Comparison of ENCODE assay signal across 8 cellular contexts in genomic region chr6:18503588-18504231, GRCh38.
DNase-seq lines count a peak whose midpoint lies in the region; TF ChIP-seq lines count a peak whose summit lies in the region.

No MANE protein-coding gene starts in this region.

- DNase-seq in ACHN (peak; percentile 78), HEK293T (ENCODE audit: extremely low spot score) (peak; percentile 66), MV-4-11 (lab: John Stamatoyannopoulos, UW) (peak; percentile 73), SJCRH30 (peak; percentile 53 to 77), cerebellar cortex (ENCODE audit: low spot score) (peak; percentile 81), kidney glomerular epithelial cell (lab: John Stamatoyannopoulos, UW) (peak; percentile 91)
- peak; percentile 22 to 31 for DNase-seq in stimulated activated CD4-positive, alpha-beta T cell treated with anti-CD3 and anti-CD28 coated beads, Interleukin-2, amount 100 ng/mL, for 24 hours

- CTCF ChIA-PET in HEK293T (lab: Yijun Ruan, JAX), result interaction anchor here (0.6 to 2.9 kb wide), 7 partner anchors 30 to 1700 kb away, joined by 3 to 15 read pairs (median 3); no protein-coding TSS in a partner anchor

- peak overlapping the region; percentile 49 for H3K4me3 ChIP-seq in SJCRH30

- TF ChIP-seq CTCF in GM12801 (IDR thresholded peaks at IDR 0.05; ENCODE audit: extremely low read depth, insufficient read length), result peak; percentile 46

- no peaks in the 10 kb centered on the region for H3K27me3 ChIP-seq in SJCRH30

- H3K9me3 ChIP-seq in SJCRH30 (replicated peaks), result no peaks in the 10 kb centered on the region

- H3K36me3 ChIP-seq in SJCRH30, result no peaks in the 10 kb centered on the region

- H3K4me1 ChIP-seq in SJCRH30, result no peaks in the 10 kb centered on the region

- in situ Hi-C loops in ACHN (cut with HindIII; ENCODE audit: low pct_ligation_motif_present, low pct_unique_long_range_greater_than_20kb, low sequenced_read_pairs), result no loop called here

- H3K27ac ChIP-seq in SJCRH30, result peak overlapping the region; percentile 32; the same call in 1 of the 2 replicates

- POLR2A ChIA-PET in HEK293T (lab: Yijun Ruan, JAX), result interaction anchor here (0.7 kb wide), 1 partner anchor 176 kb away, joined by 5 read pairs; no protein-coding TSS in a partner anchor

TF ChIP-seq in HEK293T, 16 proteins besides CTCF, POLR2A, EP300 and RAD21:
- TF ChIP-seq SUZ12 (IDR thresholded peaks at IDR 0.05) (no peak), FOXM1 (IDR thresholded peaks at IDR 0.05; ENCODE audit: borderline replicate concordance) (no peak), NFRKB (IDR thresholded peaks at IDR 0.05) (no peak), ELF4 (IDR thresholded peaks at IDR 0.05) (no peak), FOXA1 (IDR thresholded peaks at IDR 0.05) (no peak), SP1 (IDR thresholded peaks at IDR 0.05) (no peak), BHLHE40 (IDR thresholded peaks at IDR 0.05; ENCODE audit: borderline replicate concordance) (no peak), CTBP1 (IDR thresholded peaks at IDR 0.05; ENCODE audit: borderline replicate concordance) (no peak), ARNT (IDR thresholded peaks at IDR 0.05) (no peak), L3MBTL2 (conservative IDR thresholded peaks at IDR 0.05) (no peak), ZNF384 (IDR thresholded peaks at IDR 0.05) (no peak), TARDBP (IDR thresholded peaks at IDR 0.05) (no peak), FOXK2 (IDR thresholded peaks at IDR 0.05) (no peak), LEF1 (IDR thresholded peaks at IDR 0.05; ENCODE audit: borderline replicate concordance) (no peak), PKNOX1 (IDR thresholded peaks at IDR 0.05) (no peak)
TF ChIP-seq in HEK293T: peak in this region for 0.

Comparison
In these comparisons a context has a peak if more than half of its experiments do, and no peak if none do; other contexts are left out.
1. Peak in every context shown above with its lines: DNase-seq, H3K4me3 ChIP-seq and H3K27ac ChIP-seq.
2. DNase-seq: peak in every context shown above with its lines; median percentile 91 in kidney glomerular epithelial cell; 81 in cerebellar cortex; 78 in ACHN; 73 in MV-4-11; 66 in HEK293T; 65 in SJCRH30; 26 in stimulated activated CD4-positive, alpha-beta T cell treated with anti-CD3 and anti-CD28 coated beads, Interleukin-2, amount 100 ng/mL, for 24 hours.